Comparison of ENCODE assay signal across 8 cellular contexts in the genomic region with DNA sequence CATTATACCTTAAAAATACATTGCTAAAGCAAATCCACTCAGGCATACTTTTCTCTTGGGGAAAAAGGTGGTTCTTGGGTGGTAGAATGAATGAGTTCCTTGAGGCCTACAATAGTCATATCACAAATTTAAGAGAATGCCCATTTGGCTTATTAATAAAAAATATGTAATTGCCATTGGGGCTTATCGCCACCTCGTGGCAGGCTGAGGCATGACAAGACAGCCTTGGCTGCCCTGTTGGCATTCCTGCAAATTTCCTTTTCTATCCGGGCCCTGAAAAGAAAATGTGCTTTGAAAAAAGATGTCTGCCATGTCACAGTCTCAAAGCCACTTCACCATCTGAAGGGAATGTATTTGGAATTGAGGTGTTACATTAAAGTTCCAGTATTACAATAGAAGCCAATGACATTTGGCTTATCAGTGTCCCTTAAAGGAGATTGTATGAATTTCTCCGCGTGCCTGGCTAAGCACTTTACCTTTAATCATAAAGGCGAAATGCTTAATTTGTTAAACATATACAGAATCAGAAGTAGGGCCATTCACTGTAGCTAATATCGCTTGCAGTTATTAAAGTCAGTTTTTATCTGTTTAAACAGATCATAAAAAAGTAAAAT.
DNase-seq lines count a peak whose midpoint lies in the region; ATAC-seq and TF ChIP-seq lines count a peak whose summit lies in the region.

No MANE protein-coding gene starts in this region.

- H3K27me3 ChIP-seq in A673 (replicated peaks; ENCODE audit: insufficient read depth, low read depth, low read length, poor library complexity) (no peaks in the 10 kb centered on the region), brain microvascular endothelial cell (replicated peaks) (no peaks in the 10 kb centered on the region), kidney epithelial cell (ENCODE audit: control insufficient read depth, insufficient read depth, low read length) (no peaks in the 10 kb centered on the region)

- no peaks in the 10 kb centered on the region for H3K36me3 ChIP-seq in A673 (ENCODE audit: insufficient read depth, low read length, poor library complexity, severe bottlenecking)
- no peaks in the 10 kb centered on the region for H3K36me3 ChIP-seq in brain microvascular endothelial cell (replicated peaks)
- no peaks in the 10 kb centered on the region for H3K36me3 ChIP-seq in kidney epithelial cell (ENCODE audit: control insufficient read depth, insufficient read depth, low read length)

- no peak overlapping the region for H3K27ac ChIP-seq in A673 (ENCODE audit: low read depth, low read length, poor library complexity, severe bottlenecking)
- no peak overlapping the region for H3K27ac ChIP-seq in RWPE1
- no peak overlapping the region for H3K27ac ChIP-seq in brain microvascular endothelial cell

- DNase-seq in A673 (ENCODE audit: low spot score) = peak; percentile 55
- no peak for DNase-seq in GM12864 (ENCODE audit: low read depth)
- DNase-seq in RWPE1 (ENCODE audit: low spot score) = peak; percentile 58
- peak; percentile 27 for DNase-seq in brain microvascular endothelial cell
- DNase-seq in kidney epithelial cell (ENCODE audit: low read depth) = no peak
- peak; percentile 21 for DNase-seq in stimulated activated CD8-positive, alpha-beta memory T cell treated with anti-CD3 and anti-CD28 coated beads, Interleukin-4, amount 100 ng/mL, for 24 hours (ENCODE audit: low read depth)

- H3K9me3 ChIP-seq in A673 (ENCODE audit: low read depth, low read length, poor library complexity, severe bottlenecking) = no peaks in the 10 kb centered on the region

- intact Hi-C loops in A673 (cut with micrococcal nuclease; ENCODE audit: unreplicated experiment) = loop anchor here (2.0 to 10.0 kb wide), 3 partner anchors 67 to 255 kb away; no protein-coding TSS in a partner anchor

- no TSS peak for BruUV-seq in A673 (replicated peaks; lab: Mats Ljungman, UMichigan)

- CTCF ChIA-PET in A673 (lab: Charles Lee) (interaction anchor here (2.5 kb wide), 1 partner anchor 67 kb away, joined by 8 read pairs; no protein-coding TSS in a partner anchor), RWPE1 (lab: Yijun Ruan, JAX) (interaction anchor here (0.9 kb wide), 1 partner anchor 68 kb away, joined by 3 read pairs; no protein-coding TSS in a partner anchor)

- H3K4me1 ChIP-seq in A673 (ENCODE audit: insufficient read depth, low read length, poor library complexity, severe bottlenecking) = no peaks in the 10 kb centered on the region

- in situ Hi-C loops in brain microvascular endothelial cell (cut with HindIII; ENCODE audit: low pct_ligation_motif_present, low sequenced_read_pairs) = no loop called here

- POLR2A ChIA-PET in A673 (lab: Charles Lee; ENCODE audit: low non-redundant PET) (interaction anchor here (0.7 kb wide), 1 partner anchor 13 kb away, joined by 3 read pairs; no protein-coding TSS in a partner anchor), RWPE1 (lab: Yijun Ruan, JAX; ENCODE audit: low non-redundant PET) (no interaction called here)

- no peak for ATAC-seq in HG03439 (IDR thresholded peaks at IDR 0.05; ENCODE audit: unreplicated experiment)
- no peak for ATAC-seq in HG02588 (IDR thresholded peaks at IDR 0.05; ENCODE audit: unreplicated experiment)

- H3K4me3 ChIP-seq in A673 (ENCODE audit: low read depth, low read length, poor library complexity, severe bottlenecking) (no peak overlapping the region), GM12864 (ENCODE audit: low read depth, low read length) (no peak overlapping the region), brain microvascular endothelial cell (ENCODE audit: low read depth, low read length) (no peak overlapping the region), kidney epithelial cell (ENCODE audit: low read depth, low read length) (no peak overlapping the region)

- TF ChIP-seq CTCF in A673 (conservative IDR thresholded peaks at IDR 0.05; ENCODE audit: low read depth, low read length) = peak; percentile 98
- peak; percentile 90 for TF ChIP-seq CTCF in GM12864 (IDR thresholded peaks at IDR 0.05; ENCODE audit: low read depth, low read length, missing control alignments)
- peak; percentile 99 for TF ChIP-seq CTCF in RWPE1 (conservative IDR thresholded peaks at IDR 0.05; ENCODE audit: low read depth)
- TF ChIP-seq CTCF in brain microvascular endothelial cell (IDR thresholded peaks at IDR 0.05; ENCODE audit: low read depth, low read length, missing control alignments) = peak; percentile 85
- peak; percentile 90 for TF ChIP-seq CTCF in kidney epithelial cell (IDR thresholded peaks at IDR 0.05; ENCODE audit: insufficient read depth, low read length, poor library complexity, severe bottlenecking)

Comparison
In these comparisons a context has a peak if more than half of its experiments do, and no peak if none do; other contexts are left out.
1. DNase-seq: peak in A673 (single experiment), RWPE1 (single experiment), brain microvascular endothelial cell (single experiment) and stimulated activated CD8-positive, alpha-beta memory T cell treated with anti-CD3 and anti-CD28 coated beads, Interleukin-4, amount 100 ng/mL, for 24 hours (single experiment); none in GM12864 (single experiment) and kidney epithelial cell (single experiment).
2. Peak in every context shown above with its lines, with median percentiles within 50 percentile points of each other: CTCF ChIP-seq.